Comparison of ENCODE assay signal across 14 cellular contexts in the genomic region with DNA sequence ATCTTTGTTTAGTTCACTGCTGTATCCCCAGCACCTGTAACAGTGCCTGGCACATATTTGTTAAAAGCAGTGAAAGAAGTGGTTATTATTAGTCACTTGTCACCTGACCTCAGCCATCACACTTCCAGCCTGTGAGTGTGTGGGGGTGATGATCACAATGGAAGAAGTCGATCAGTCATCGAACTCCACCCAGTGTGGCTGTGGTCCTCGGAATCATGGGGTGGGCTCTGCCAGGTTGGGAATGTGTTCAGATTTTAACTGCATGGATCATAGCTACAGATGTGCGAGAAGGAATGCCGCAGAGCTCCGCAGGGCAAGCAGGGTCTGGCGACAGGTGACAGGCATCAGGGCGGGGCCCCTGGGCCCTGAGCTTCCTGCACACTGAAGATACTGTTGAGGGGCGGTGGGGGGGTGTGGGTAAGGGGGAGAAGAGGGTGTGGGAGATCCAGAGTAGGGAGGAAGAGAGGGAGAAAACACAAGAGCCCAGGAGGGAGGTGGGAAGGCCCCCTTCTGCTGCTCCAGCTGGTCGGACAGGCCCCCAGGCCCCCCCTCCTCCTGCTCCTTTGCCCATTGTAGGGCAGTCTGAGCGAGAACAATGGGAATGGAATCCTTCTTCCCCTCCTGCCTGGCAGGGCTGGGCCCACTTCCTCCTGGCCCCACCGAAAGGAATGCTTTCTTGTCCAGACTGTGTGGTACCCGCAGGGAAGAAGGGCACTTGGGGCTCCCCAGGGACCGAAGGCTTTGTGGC.
DNase-seq lines count a peak whose midpoint lies in the region; ATAC-seq and TF ChIP-seq lines count a peak whose summit lies in the region.
"Had no signal": no experiment of that assay in that cellular context is flagged by ENCODE, and none has a peak within 500 bp of the region (broad histone marks: within the 10 kb centered on the region; RNA-seq: fewer than 3 reads in every experiment).

No MANE protein-coding gene starts in this region.

- TF ChIP-seq CTCF in heart right ventricle (IDR thresholded peaks at IDR 0.05), result no peak
- no peak for TF ChIP-seq CTCF in left ventricle myocardium inferior (IDR thresholded peaks at IDR 0.05; ENCODE audit: borderline replicate concordance)
- TF ChIP-seq CTCF in left lung (IDR thresholded peaks at IDR 0.05), result no peak
- no peak for TF ChIP-seq CTCF in upper lobe of right lung (IDR thresholded peaks at IDR 0.05)

- no peaks in the 10 kb centered on the region for H3K27me3 Mint-ChIP-seq in activated naive CD4-positive, alpha-beta T cell treated with anti-CD3 and anti-CD28 coated beads, Interleukin-2, amount 50 U/mL, for 24 hours
- H3K27me3 Mint-ChIP-seq: progenitor cell of endocrine pancreas had no signal

- no peaks in the 10 kb centered on the region for H3K9me3 Mint-ChIP-seq in activated naive CD4-positive, alpha-beta T cell treated with anti-CD3 and anti-CD28 coated beads, Interleukin-2, amount 50 U/mL, for 24 hours
- H3K9me3 Mint-ChIP-seq: activated B cell treated with CpG ODN at 0.5 μM for 24 hours; central memory CD8-positive, alpha-beta T cell had no signal

- ATAC-seq in heart right ventricle (peak in 6 of 8 donors; percentile 33 to 52 (median 42)), left lung (peak; percentile 56), upper lobe of right lung (peak; percentile 30), GM21515 (IDR thresholded peaks at IDR 0.05; ENCODE audit: unreplicated experiment) (no peak)

- DNase-seq in heart right ventricle (no peak), left ventricle myocardium inferior (no peak), left lung (no peak), upper lobe of right lung (no peak), SKM-1 (lab: John Stamatoyannopoulos, UW; ENCODE audit: unreplicated experiment) (no peak), NCI-H82 (lab: John Stamatoyannopoulos, UW) (no peak)
- DNase-seq: activated B cell treated with CpG ODN at 0.5 μM for 24 hours, NCI-H1048, OCI-M1, stomach had no signal

- peaks cover 1% of the 10 kb centered on the region for H3K36me3 Mint-ChIP-seq in activated naive CD4-positive, alpha-beta T cell treated with anti-CD3 and anti-CD28 coated beads, Interleukin-2, amount 50 U/mL, for 24 hours

- H3K27ac ChIP-seq in heart right ventricle (no peak overlapping the region), left ventricle myocardium inferior (replicated peaks) (no peak overlapping the region), left lung (no peak overlapping the region), upper lobe of right lung (no peak overlapping the region)
- H3K27ac ChIP-seq: stomach had no signal

- H3K4me3 Mint-ChIP-seq in activated naive CD4-positive, alpha-beta T cell treated with anti-CD3 and anti-CD28 coated beads, Interleukin-2, amount 50 U/mL, for 24 hours, result no peak overlapping the region
- H3K4me3 Mint-ChIP-seq: activated B cell treated with CpG ODN at 0.5 μM for 24 hours; central memory CD8-positive, alpha-beta T cell had no signal

- H3K4me3 ChIP-seq in heart right ventricle (no peak overlapping the region), left ventricle myocardium inferior (no peak overlapping the region), left lung (no peak overlapping the region), upper lobe of right lung (no peak overlapping the region)
- H3K4me3 ChIP-seq: stomach had no signal

- intact Hi-C loops in heart right ventricle (cut with DNase I), result no loop called here
- intact Hi-C loops in left ventricle myocardium inferior (cut with micrococcal nuclease), result no loop called here
- intact Hi-C loops in left lung (cut with DNase I), result no loop called here
- intact Hi-C loops in upper lobe of right lung (cut with DNase I), result no loop called here

- no peaks in the 10 kb centered on the region for H3K9me3 ChIP-seq in heart right ventricle
- no peaks in the 10 kb centered on the region for H3K9me3 ChIP-seq in left ventricle myocardium inferior (replicated peaks)
- no peaks in the 10 kb centered on the region for H3K9me3 ChIP-seq in left lung
- no peaks in the 10 kb centered on the region for H3K9me3 ChIP-seq in upper lobe of right lung
- H3K9me3 ChIP-seq: stomach had no signal

- H3K27ac Mint-ChIP-seq in activated naive CD4-positive, alpha-beta T cell treated with anti-CD3 and anti-CD28 coated beads, Interleukin-2, amount 50 U/mL, for 24 hours, result peak overlapping the region; percentile 62
- H3K27ac Mint-ChIP-seq: activated B cell treated with CpG ODN at 0.5 μM for 24 hours had no signal

- 58 to 63% methylated on average over 14 of the region's 14 CpGs for WGBS in heart right ventricle, 2 donors

- H3K4me1 Mint-ChIP-seq in activated naive CD4-positive, alpha-beta T cell treated with anti-CD3 and anti-CD28 coated beads, Interleukin-2, amount 50 U/mL, for 24 hours, result peaks cover 14% of the 10 kb centered on the region
- H3K4me1 Mint-ChIP-seq: activated B cell treated with CpG ODN at 0.5 μM for 24 hours; central memory CD8-positive, alpha-beta T cell had no signal

- H3K36me3 ChIP-seq in heart right ventricle (no peaks in the 10 kb centered on the region), left ventricle myocardium inferior (no peaks in the 10 kb centered on the region), left lung (no peaks in the 10 kb centered on the region), upper lobe of right lung (no peaks in the 10 kb centered on the region)
- H3K36me3 ChIP-seq: stomach had no signal

- no peaks in the 10 kb centered on the region for H3K27me3 ChIP-seq in heart right ventricle
- H3K27me3 ChIP-seq in left ventricle myocardium inferior (ENCODE audit: low read depth), result no peaks in the 10 kb centered on the region
- no peaks in the 10 kb centered on the region for H3K27me3 ChIP-seq in left lung
- H3K27me3 ChIP-seq in upper lobe of right lung, result no peaks in the 10 kb centered on the region
- H3K27me3 ChIP-seq: stomach had no signal

- peaks cover 0 to 13% (median 3%) of the 10 kb centered on the region in 9 donors for H3K4me1 ChIP-seq in heart right ventricle
- H3K4me1 ChIP-seq in left ventricle myocardium inferior, result peaks cover 10% of the 10 kb centered on the region
- H3K4me1 ChIP-seq in left lung, result no peaks in the 10 kb centered on the region
- H3K4me1 ChIP-seq in upper lobe of right lung, result no peaks in the 10 kb centered on the region
- H3K4me1 ChIP-seq: stomach had no signal
